1 cellular context compared by ENCODE assay signal in the genomic region with DNA sequence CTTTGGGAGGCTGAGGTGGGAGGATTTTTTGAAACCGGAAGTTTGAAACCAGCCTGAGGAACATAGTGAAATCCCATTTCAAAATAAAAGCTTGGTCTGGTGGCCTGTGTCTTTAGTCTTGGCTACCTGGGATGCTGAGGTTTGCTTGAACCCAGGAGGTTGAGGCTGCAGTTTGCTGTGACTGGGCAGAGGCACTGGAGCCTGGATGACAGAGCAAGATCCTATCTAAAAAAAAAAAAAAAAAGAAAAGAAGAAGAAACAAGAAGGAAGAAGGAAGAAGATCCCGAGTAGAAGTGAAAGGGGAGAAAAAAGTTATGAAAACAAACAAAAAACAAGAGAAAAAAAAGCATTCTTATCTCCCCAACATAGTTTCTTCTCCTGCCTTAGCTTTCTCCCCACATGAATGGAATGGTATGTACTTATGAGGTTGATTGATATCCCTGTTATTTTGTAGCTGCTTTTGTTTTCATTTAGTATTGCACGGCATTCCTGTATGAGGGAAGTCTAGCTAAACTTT.
TF ChIP-seq lines count a peak whose summit lies in the region.

No MANE protein-coding gene starts in this region.

TF ChIP-seq in GM23338, 12 proteins besides CTCF, POLR2A, EP300 and RAD21:
- TF ChIP-seq, protein P1, sequence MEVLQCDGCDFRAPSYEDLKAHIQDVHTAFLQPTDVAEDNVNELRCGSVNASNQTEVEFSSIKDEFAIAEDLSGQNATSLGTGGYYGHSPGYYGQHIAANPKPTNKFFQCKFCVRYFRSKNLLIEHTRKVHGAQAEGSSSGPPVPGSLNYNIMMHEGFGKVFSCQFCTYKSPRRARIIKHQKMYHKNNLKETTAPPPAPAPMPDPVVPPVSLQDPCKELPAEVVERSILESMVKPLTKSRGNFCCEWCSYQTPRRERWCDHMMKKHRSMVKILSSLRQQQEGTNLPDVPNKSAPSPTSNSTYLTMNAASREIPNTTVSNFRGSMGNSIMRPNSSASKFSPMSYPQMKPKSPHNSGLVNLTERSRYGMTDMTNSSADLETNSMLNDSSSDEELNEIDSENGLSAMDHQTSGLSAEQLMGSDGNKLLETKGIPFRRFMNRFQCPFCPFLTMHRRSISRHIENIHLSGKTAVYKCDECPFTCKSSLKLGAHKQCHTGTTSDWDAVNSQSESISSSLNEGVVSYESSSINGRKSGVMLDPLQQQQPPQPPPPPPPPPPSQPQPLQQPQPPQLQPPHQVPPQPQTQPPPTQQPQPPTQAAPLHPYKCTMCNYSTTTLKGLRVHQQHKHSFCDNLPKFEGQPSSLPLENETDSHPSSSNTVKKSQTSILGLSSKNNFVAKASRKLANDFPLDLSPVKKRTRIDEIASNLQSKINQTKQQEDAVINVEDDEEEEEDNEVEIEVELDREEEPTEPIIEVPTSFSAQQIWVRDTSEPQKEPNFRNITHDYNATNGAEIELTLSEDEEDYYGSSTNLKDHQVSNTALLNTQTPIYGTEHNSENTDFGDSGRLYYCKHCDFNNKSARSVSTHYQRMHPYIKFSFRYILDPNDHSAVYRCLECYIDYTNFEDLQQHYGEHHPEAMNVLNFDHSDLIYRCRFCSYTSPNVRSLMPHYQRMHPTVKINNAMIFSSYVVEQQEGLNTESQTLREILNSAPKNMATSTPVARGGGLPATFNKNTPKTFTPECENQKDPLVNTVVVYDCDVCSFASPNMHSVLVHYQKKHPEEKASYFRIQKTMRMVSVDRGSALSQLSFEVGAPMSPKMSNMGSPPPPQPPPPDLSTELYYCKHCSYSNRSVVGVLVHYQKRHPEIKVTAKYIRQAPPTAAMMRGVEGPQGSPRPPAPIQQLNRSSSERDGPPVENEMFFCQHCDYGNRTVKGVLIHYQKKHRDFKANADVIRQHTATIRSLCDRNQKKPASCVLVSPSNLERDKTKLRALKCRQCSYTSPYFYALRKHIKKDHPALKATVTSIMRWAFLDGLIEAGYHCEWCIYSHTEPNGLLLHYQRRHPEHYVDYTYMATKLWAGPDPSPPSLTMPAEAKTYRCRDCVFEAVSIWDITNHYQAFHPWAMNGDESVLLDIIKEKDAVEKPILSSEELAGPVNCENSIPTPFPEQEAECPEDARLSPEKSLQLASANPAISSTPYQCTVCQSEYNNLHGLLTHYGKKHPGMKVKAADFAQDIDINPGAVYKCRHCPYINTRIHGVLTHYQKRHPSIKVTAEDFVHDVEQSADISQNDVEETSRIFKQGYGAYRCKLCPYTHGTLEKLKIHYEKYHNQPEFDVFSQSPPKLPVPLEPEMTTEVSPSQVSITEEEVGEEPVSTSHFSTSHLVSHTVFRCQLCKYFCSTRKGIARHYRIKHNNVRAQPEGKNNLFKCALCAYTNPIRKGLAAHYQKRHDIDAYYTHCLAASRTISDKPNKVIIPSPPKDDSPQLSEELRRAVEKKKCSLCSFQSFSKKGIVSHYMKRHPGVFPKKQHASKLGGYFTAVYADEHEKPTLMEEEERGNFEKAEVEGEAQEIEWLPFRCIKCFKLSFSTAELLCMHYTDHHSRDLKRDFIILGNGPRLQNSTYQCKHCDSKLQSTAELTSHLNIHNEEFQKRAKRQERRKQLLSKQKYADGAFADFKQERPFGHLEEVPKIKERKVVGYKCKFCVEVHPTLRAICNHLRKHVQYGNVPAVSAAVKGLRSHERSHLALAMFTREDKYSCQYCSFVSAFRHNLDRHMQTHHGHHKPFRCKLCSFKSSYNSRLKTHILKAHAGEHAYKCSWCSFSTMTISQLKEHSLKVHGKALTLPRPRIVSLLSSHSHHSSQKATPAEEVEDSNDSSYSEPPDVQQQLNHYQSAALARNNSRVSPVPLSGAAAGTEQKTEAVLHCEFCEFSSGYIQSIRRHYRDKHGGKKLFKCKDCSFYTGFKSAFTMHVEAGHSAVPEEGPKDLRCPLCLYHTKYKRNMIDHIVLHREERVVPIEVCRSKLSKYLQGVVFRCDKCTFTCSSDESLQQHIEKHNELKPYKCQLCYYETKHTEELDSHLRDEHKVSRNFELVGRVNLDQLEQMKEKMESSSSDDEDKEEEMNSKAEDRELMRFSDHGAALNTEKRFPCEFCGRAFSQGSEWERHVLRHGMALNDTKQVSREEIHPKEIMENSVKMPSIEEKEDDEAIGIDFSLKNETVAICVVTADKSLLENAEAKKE (CRISPR knock-in tag; IDR thresholded peaks at IDR 0.05): no peak
- no peak for TF ChIP-seq JUNB (IDR thresholded peaks at IDR 0.05; ENCODE audit: unreplicated experiment)
- TF ChIP-seq, protein P2, sequence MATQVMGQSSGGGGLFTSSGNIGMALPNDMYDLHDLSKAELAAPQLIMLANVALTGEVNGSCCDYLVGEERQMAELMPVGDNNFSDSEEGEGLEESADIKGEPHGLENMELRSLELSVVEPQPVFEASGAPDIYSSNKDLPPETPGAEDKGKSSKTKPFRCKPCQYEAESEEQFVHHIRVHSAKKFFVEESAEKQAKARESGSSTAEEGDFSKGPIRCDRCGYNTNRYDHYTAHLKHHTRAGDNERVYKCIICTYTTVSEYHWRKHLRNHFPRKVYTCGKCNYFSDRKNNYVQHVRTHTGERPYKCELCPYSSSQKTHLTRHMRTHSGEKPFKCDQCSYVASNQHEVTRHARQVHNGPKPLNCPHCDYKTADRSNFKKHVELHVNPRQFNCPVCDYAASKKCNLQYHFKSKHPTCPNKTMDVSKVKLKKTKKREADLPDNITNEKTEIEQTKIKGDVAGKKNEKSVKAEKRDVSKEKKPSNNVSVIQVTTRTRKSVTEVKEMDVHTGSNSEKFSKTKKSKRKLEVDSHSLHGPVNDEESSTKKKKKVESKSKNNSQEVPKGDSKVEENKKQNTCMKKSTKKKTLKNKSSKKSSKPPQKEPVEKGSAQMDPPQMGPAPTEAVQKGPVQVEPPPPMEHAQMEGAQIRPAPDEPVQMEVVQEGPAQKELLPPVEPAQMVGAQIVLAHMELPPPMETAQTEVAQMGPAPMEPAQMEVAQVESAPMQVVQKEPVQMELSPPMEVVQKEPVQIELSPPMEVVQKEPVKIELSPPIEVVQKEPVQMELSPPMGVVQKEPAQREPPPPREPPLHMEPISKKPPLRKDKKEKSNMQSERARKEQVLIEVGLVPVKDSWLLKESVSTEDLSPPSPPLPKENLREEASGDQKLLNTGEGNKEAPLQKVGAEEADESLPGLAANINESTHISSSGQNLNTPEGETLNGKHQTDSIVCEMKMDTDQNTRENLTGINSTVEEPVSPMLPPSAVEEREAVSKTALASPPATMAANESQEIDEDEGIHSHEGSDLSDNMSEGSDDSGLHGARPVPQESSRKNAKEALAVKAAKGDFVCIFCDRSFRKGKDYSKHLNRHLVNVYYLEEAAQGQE (IDR thresholded peaks at IDR 0.05; ENCODE audit: unreplicated experiment): no peak
- TF ChIP-seq CREB1 (CRISPR knock-in tag; IDR thresholded peaks at IDR 0.05; ENCODE audit: low read depth): no peak
- TF ChIP-seq EZH2 (IDR thresholded peaks at IDR 0.05; ENCODE audit: low read depth, unreplicated experiment): no peak
- TF ChIP-seq, protein P3, sequence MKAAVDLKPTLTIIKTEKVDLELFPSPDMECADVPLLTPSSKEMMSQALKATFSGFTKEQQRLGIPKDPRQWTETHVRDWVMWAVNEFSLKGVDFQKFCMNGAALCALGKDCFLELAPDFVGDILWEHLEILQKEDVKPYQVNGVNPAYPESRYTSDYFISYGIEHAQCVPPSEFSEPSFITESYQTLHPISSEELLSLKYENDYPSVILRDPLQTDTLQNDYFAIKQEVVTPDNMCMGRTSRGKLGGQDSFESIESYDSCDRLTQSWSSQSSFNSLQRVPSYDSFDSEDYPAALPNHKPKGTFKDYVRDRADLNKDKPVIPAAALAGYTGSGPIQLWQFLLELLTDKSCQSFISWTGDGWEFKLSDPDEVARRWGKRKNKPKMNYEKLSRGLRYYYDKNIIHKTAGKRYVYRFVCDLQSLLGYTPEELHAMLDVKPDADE (IDR thresholded peaks at IDR 0.05): no peak
- TF ChIP-seq ZNF114 (CRISPR knock-in tag; IDR thresholded peaks at IDR 0.05): no peak
- TF ChIP-seq NANOG (IDR thresholded peaks at IDR 0.05; ENCODE audit: borderline replicate concordance): no peak
- no peak for TF ChIP-seq POLR2AphosphoS5 (IDR thresholded peaks at IDR 0.05; ENCODE audit: low read depth)
- TF ChIP-seq ZNF331 (CRISPR knock-in tag; IDR thresholded peaks at IDR 0.05; ENCODE audit: low read depth): no peak
- TF ChIP-seq STAT1 (IDR thresholded peaks at IDR 0.05; ENCODE audit: unreplicated experiment): no peak
- TF ChIP-seq EZH2phosphoT487 (IDR thresholded peaks at IDR 0.05; ENCODE audit: unreplicated experiment): no peak
